In the genomic region with DNA sequence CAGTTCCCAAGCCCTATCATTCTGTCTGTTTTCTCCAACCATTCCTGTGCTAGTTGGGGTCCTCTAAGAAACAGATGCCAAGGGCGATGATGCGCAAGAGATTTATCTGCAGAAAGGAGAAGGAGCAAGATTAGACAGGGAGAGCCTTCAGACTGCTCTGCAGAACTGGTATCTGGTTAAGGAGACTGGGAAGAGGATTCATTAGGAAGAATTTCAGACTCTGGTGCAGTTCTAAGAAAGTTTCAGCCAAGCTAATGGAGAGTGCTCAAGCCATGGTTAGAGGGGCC, we compare ENCODE assay signal across 1 cellular context.
TF ChIP-seq lines count a peak whose summit lies in the region.

No MANE protein-coding gene starts in this region.

TF ChIP-seq in WTC11, 78 proteins besides CTCF, POLR2A, EP300 and RAD21 (continued from another document):
- TF ChIP-seq, protein P1, sequence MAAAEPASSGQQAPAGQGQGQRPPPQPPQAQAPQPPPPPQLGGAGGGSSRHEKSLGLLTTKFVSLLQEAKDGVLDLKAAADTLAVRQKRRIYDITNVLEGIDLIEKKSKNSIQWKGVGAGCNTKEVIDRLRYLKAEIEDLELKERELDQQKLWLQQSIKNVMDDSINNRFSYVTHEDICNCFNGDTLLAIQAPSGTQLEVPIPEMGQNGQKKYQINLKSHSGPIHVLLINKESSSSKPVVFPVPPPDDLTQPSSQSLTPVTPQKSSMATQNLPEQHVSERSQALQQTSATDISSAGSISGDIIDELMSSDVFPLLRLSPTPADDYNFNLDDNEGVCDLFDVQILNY (CRISPR knock-in tag; IDR thresholded peaks at IDR 0.05) = no peak
- no peak for TF ChIP-seq SMAD4 (CRISPR knock-in tag; IDR thresholded peaks at IDR 0.05)
- TF ChIP-seq ZNF416 (CRISPR knock-in tag; IDR thresholded peaks at IDR 0.05) = no peak
- no peak for TF ChIP-seq TEAD1 (CRISPR knock-in tag; IDR thresholded peaks at IDR 0.05)
- TF ChIP-seq ATF1 (CRISPR knock-in tag; IDR thresholded peaks at IDR 0.05) = no peak
- no peak for TF ChIP-seq GRHL2 (CRISPR knock-in tag; IDR thresholded peaks at IDR 0.05; ENCODE audit: insufficient replicate concordance, severe bottlenecking)
- TF ChIP-seq, protein P2, sequence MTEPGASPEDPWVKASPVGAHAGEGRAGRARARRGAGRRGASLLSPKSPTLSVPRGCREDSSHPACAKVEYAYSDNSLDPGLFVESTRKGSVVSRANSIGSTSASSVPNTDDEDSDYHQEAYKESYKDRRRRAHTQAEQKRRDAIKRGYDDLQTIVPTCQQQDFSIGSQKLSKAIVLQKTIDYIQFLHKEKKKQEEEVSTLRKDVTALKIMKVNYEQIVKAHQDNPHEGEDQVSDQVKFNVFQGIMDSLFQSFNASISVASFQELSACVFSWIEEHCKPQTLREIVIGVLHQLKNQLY (CRISPR knock-in tag; IDR thresholded peaks at IDR 0.05) = no peak
- no peak for TF ChIP-seq MXD4 (CRISPR knock-in tag; IDR thresholded peaks at IDR 0.05; ENCODE audit: borderline replicate concordance)
